8 cellular contexts compared by ENCODE assay signal in genomic region chr10:15023079-15023478, GRCh38. TPM values are rescaled to one million over a fixed set of nuclear protein-coding genes. Genes with fewer than 3 reads are reported as not detected.
"Had no signal": no experiment of that assay in that cellular context is flagged by ENCODE, and none has a peak within 500 bp of the region (broad histone marks: within the 10 kb centered on the region; RNA-seq: fewer than 3 reads in every experiment).

No MANE protein-coding gene starts in this region.

RNA-seq across cellular contexts. Expression of gene OLAH, which starts 20.7 kb away (rescaled TPM):
- total RNA-seq: OCI-LY7, PC-3, PC-9, Peyer's patch, RPMI7951, SJCRH30, SK-MEL-5 had no signal
- polyA plus RNA-seq: SK-N-SH had no signal
